Comparison of ENCODE assay signal across 1 cellular context in genomic region chr17:66691644-66692500, GRCh38.
TF ChIP-seq lines count a peak whose summit lies in the region.

No MANE protein-coding gene starts in this region.

TF ChIP-seq in SK-N-SH treated with all-trans-retinoic acid at 6 μM for 48 hours, 23 proteins besides CTCF, POLR2A, EP300 and RAD21 (continued from another document):
- TF ChIP-seq ARNTL (CRISPR knock-in tag; IDR thresholded peaks at IDR 0.05; ENCODE audit: borderline replicate concordance, low read depth): no peak
- no peak for TF ChIP-seq TSHZ2 (CRISPR knock-in tag; IDR thresholded peaks at IDR 0.05)
- TF ChIP-seq ZNF8 (CRISPR knock-in tag; IDR thresholded peaks at IDR 0.05): no peak
- TF ChIP-seq ZFP30 (CRISPR knock-in tag; IDR thresholded peaks at IDR 0.05): no peak
- no peak for TF ChIP-seq CSDC2 (CRISPR knock-in tag; IDR thresholded peaks at IDR 0.05)
- no peak for TF ChIP-seq ESRRG (CRISPR knock-in tag; IDR thresholded peaks at IDR 0.05)
- no peak for TF ChIP-seq GLIS3 (CRISPR knock-in tag; IDR thresholded peaks at IDR 0.05)
- TF ChIP-seq BACH2 (CRISPR knock-in tag; IDR thresholded peaks at IDR 0.05; ENCODE audit: borderline replicate concordance): no peak
- TF ChIP-seq PATZ1 (CRISPR knock-in tag; IDR thresholded peaks at IDR 0.05; ENCODE audit: borderline replicate concordance): no peak
